8 cellular contexts compared by ENCODE assay signal in the genomic region with DNA sequence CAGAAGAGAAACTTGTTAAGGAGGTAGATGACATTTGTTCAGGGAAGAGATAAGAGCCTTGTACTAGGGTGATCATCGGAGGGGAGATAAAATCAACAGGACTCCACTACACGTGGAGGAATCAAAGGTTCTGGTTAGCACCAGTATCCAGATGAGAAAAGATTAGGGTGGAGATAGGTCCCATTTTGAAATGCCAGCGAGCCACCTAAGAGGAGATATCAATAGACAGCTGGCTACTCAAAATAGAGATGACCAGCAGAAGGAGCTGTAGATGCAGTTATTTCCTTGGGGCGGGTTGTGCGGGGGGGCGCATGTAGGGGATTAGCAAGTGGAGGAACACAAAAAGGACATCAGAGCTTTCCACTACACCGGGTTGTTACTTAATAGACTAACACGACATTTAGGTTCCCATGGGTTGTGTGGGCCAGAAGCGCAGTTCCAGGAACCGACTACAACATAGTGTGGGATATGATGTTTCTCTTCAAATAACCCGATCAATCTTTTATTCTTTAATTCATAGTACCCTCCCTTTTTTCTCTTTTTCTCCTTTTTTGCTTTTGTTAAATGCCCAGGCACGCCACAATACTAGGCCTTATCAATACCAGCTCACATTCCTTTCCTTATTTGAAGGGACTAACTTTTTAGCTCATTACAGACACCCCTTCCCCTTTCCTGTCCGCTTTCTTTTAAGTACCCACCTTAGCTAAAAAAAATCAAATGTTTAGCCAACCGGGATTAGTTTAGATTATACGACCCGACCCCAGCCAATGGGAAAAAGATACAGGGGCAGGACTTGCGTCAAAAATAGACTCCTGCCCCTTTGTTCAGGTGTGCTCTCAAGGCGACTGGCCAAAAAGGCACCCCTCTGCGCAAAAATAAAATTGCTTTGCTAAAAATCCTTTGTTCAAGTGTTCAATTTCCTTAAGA. TPM values are rescaled to one million over a fixed set of nuclear protein-coding genes. Genes with fewer than 3 reads are reported as not detected.
DNase-seq lines count a peak whose midpoint lies in the region; ATAC-seq and TF ChIP-seq lines count a peak whose summit lies in the region.

No MANE protein-coding gene starts in this region.

- no peak; the same call in 1 of the 2 replicates for TF ChIP-seq CTCF in C4-2B (conservative IDR thresholded peaks at IDR 0.05)
- TF ChIP-seq CTCF in MCF 10A (IDR thresholded peaks at IDR 0.05; ENCODE audit: unreplicated experiment), result peak; percentile 17

- H3K27ac Mint-ChIP-seq in MCF 10A (ENCODE audit: low read depth, unreplicated experiment), result peak overlapping the region; percentile 97
- H3K27ac Mint-ChIP-seq in stimulated activated naive B cell treated with anti-CD40 and anti-IgM and Interleukin-4, amounts not matched to agents 10 μg/mL and 1 μg/mL and 100 μg/mL, for 72 hours, result peak overlapping the region; percentile 99

- H3K27ac ChIP-seq in C4-2B, result peak overlapping the region; percentile 91

- peak; percentile 92 for DNase-seq in OCI-M1 (lab: John Stamatoyannopoulos, UW)
- peak; percentile 49 for DNase-seq in MCF 10A (ENCODE audit: unreplicated experiment)
- peak; percentile 82 for DNase-seq in islet precursor cell
- DNase-seq in stimulated activated naive B cell treated with anti-CD40 and anti-IgM and Interleukin-4, amounts not matched to agents 10 μg/mL and 1 μg/mL and 100 μg/mL, for 72 hours, result peak; percentile 28
- no peak for DNase-seq in DMS153 (lab: John Stamatoyannopoulos, UW)

- POLR2A ChIA-PET in MCF 10A (lab: Yijun Ruan, JAX), result interaction anchor here (0.6 to 7.0 kb wide), 29 partner anchors 9 to 880 kb away, joined by 3 to 157 read pairs (median 4); partner anchors contain the start of genes EXOC6 and IDE

- H3K4me3 Mint-ChIP-seq in MCF 10A (ENCODE audit: unreplicated experiment), result peak overlapping the region; percentile 99
- peak overlapping the region; percentile 98 to 99 for H3K4me3 Mint-ChIP-seq in stimulated activated naive B cell treated with anti-CD40 and anti-IgM and Interleukin-4, amounts not matched to agents 10 μg/mL and 1 μg/mL and 100 μg/mL, for 72 hours

- no peaks in the 10 kb centered on the region for H3K9me3 Mint-ChIP-seq in MCF 10A (ENCODE audit: unreplicated experiment)
- no peaks in the 10 kb centered on the region for H3K9me3 Mint-ChIP-seq in stimulated activated naive B cell treated with anti-CD40 and anti-IgM and Interleukin-4, amounts not matched to agents 10 μg/mL and 1 μg/mL and 100 μg/mL, for 72 hours

- BruUV-seq in MCF 10A (replicated peaks; lab: Mats Ljungman, UMichigan), result TSS peak; percentile 85

- H3K36me3 Mint-ChIP-seq in MCF 10A (ENCODE audit: insufficient read depth, unreplicated experiment), result peaks cover 13% of the 10 kb centered on the region
- H3K36me3 Mint-ChIP-seq in stimulated activated naive B cell treated with anti-CD40 and anti-IgM and Interleukin-4, amounts not matched to agents 10 μg/mL and 1 μg/mL and 100 μg/mL, for 72 hours, result peaks cover 0 to 3% of the 10 kb centered on the region in 2 donors

- CTCF ChIA-PET in MCF 10A (lab: Yijun Ruan, JAX), result interaction anchor here (0.5 to 1.8 kb wide), 12 partner anchors 9 to 874 kb away, joined by 3 to 7 read pairs (median 4); no protein-coding TSS in a partner anchor

- intact Hi-C loops in MCF 10A (cut with micrococcal nuclease), result loop anchor here (1.0 to 10.0 kb wide), 3 partner anchors 53 to 289 kb away; partner anchors contain the start of gene EXOC6

- ATAC-seq in GM18861 (IDR thresholded peaks at IDR 0.05; ENCODE audit: unreplicated experiment) (peak; percentile 1), HG03139 (IDR thresholded peaks at IDR 0.05; ENCODE audit: unreplicated experiment) (peak; percentile 5)
- ATAC-seq in stimulated activated naive B cell treated with anti-CD40 and anti-IgM and Interleukin-4, amounts not matched to agents 10 μg/mL and 1 μg/mL and 100 μg/mL, for 72 hours (replicated peaks), result peak; percentile 20 to 23

- H3K4me1 Mint-ChIP-seq in MCF 10A (ENCODE audit: insufficient read depth, unreplicated experiment), result peaks cover 27% of the 10 kb centered on the region
- peaks cover 14 to 35% of the 10 kb centered on the region in 2 donors for H3K4me1 Mint-ChIP-seq in stimulated activated naive B cell treated with anti-CD40 and anti-IgM and Interleukin-4, amounts not matched to agents 10 μg/mL and 1 μg/mL and 100 μg/mL, for 72 hours

- H3K27me3 Mint-ChIP-seq in MCF 10A (ENCODE audit: insufficient read depth, unreplicated experiment), result no peaks in the 10 kb centered on the region
- no peaks in the 10 kb centered on the region for H3K27me3 Mint-ChIP-seq in stimulated activated naive B cell treated with anti-CD40 and anti-IgM and Interleukin-4, amounts not matched to agents 10 μg/mL and 1 μg/mL and 100 μg/mL, for 72 hours

RNA-seq across cellular contexts. Expression of gene KIF11, which starts 2.0 kb away (rescaled TPM):
- 21.3 and 27.3 TPM in 2 replicates for total RNA-seq in MCF 10A (2022)

RNA-seq across cellular contexts. Expression of gene IDE, which starts 17.0 kb away (rescaled TPM):
- total RNA-seq in MCF 10A (2022), result 54.6 and 66.4 TPM in 2 replicates
